ENCODE assay signal across 8 cellular contexts in genomic region chr5:176810084-176810597, GRCh38.
A peak's percentile ranks its signal among the peaks of the same experiment; 100 is the strongest.
DNase-seq lines count a peak whose midpoint lies in the region; ATAC-seq and TF ChIP-seq lines count a peak whose summit lies in the region.

Gene UNC5A (plus strand): TSS chr5:176810559. CDS start chr5:176810751, 192 bp downstream.

- peak within 1 kb of the TSS; percentile 5 for H3K4me3 ChIP-seq in fibroblast of pulmonary artery (replicated peaks; ENCODE audit: low read depth, low read length)
- H3K4me3 ChIP-seq in retinal pigment epithelial cell (ENCODE audit: low read length), result peak within 1 kb of the TSS; percentile 20

- no peak for ATAC-seq in GM19455 (IDR thresholded peaks at IDR 0.05; ENCODE audit: unreplicated experiment)
- ATAC-seq in HG03039 (IDR thresholded peaks at IDR 0.05; ENCODE audit: unreplicated experiment), result no peak

- DNase-seq in NCI-H146 (lab: John Stamatoyannopoulos, UW), result peak; percentile 65
- DNase-seq in NCI-H146 treated with DMSO at 0.1 percent for 48 hours (lab: John Stamatoyannopoulos, UW; ENCODE audit: unreplicated experiment), result no peak
- DNase-seq in NCI-H82 (lab: John Stamatoyannopoulos, UW), result peak; percentile 94
- DNase-seq in activated T-helper 1 cell treated with Interleukin-2 at 50 U/mL for 16 hours (ENCODE audit: low read depth), result peak; percentile 23
- peak; percentile 36 for DNase-seq in fibroblast of pulmonary artery (ENCODE audit: low read depth)
- DNase-seq in retinal pigment epithelial cell (ENCODE audit: low read depth), result no peak

- TF ChIP-seq CTCF in fibroblast of pulmonary artery (IDR thresholded peaks at IDR 0.05; ENCODE audit: low read length, missing control alignments) (no peak), retinal pigment epithelial cell (conservative IDR thresholded peaks at IDR 0.05; ENCODE audit: low read depth, low read length) (no peak)

Comparison
In these comparisons a context has a peak if more than half of its experiments do, and no peak if none do; other contexts are left out.
1. DNase-seq: peak in NCI-H146 (single experiment), NCI-H82 (single experiment), activated T-helper 1 cell treated with Interleukin-2 at 50 U/mL for 16 hours (single experiment) and fibroblast of pulmonary artery (single experiment); none in NCI-H146 treated with DMSO at 0.1 percent for 48 hours (single experiment) and retinal pigment epithelial cell (single experiment).